In the genomic region with DNA sequence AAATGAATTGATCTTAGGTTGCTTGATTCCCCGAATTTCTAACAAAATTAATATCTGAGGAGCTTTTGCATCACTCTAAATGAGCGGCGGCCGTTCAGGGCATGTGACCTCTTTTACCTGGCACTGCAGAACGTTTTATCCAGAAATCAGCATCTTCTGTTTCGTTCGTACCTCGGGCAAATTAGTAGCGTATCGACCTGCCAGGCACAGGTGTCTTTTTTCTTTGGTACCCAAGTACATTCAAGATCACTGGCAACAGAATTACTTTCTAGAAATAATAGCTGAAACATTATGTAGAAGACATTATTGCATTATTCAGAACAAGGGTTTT, we compare ENCODE assay signal across 8 cellular contexts. TPM values are rescaled to one million over a fixed set of nuclear protein-coding genes. Genes with fewer than 3 reads are reported as not detected.
DNase-seq lines count a peak whose midpoint lies in the region.

No MANE protein-coding gene starts in this region.

- H3K27ac ChIP-seq in layer of hippocampus (ENCODE audit: low read depth, low read length) (peak overlapping the region; percentile 84), thymus (ENCODE audit: low read depth) (no peak overlapping the region)

- peaks cover 3% of the 10 kb centered on the region for H3K4me1 ChIP-seq in thymus (ENCODE audit: control insufficient read depth, insufficient read depth, low read length)

- peaks cover 77% of the 10 kb centered on the region for H3K4me1 Mint-ChIP-seq in activated T-cell treated with anti-CD3 and anti-CD28 coated beads, Interleukin-2, amount 50 U/mL, for 24 hours (ENCODE audit: low read depth)
- H3K4me1 Mint-ChIP-seq in activated naive CD8-positive, alpha-beta T cell treated with anti-CD3 and anti-CD28 coated beads for 36 hours, result peaks cover 73% of the 10 kb centered on the region

- no peak for DNase-seq in activated T-cell treated with anti-CD3 and anti-CD28 coated beads, Interleukin-2, amount 50 U/mL, for 24 hours
- DNase-seq in activated T-cell treated with anti-CD3 and anti-CD28 coated beads, Interleukin-2, amount 50 U/mL, for 48 hours, result no peak
- no peak for DNase-seq in activated naive CD8-positive, alpha-beta T cell treated with anti-CD3 and anti-CD28 coated beads for 36 hours
- no peak for DNase-seq in LoVo (ENCODE audit: low spot score)
- DNase-seq in SW480 (ENCODE audit: low spot score), result no peak
- DNase-seq in ecto neural progenitor cell (ENCODE audit: low spot score), result no peak

- no peaks in the 10 kb centered on the region for H3K9me3 ChIP-seq in thymus (ENCODE audit: control insufficient read depth)

- 29% methylated on average over 10 of the region's 10 CpGs for WGBS in thymus

- no peaks in the 10 kb centered on the region for H3K27me3 ChIP-seq in layer of hippocampus (ENCODE audit: control insufficient read depth, insufficient read depth, low read length)
- no peaks in the 10 kb centered on the region for H3K27me3 ChIP-seq in thymus (ENCODE audit: control insufficient read depth, insufficient read depth)

- no peaks in the 10 kb centered on the region for H3K27me3 Mint-ChIP-seq in activated T-cell treated with anti-CD3 and anti-CD28 coated beads, Interleukin-2, amount 50 U/mL, for 24 hours
- no peaks in the 10 kb centered on the region for H3K27me3 Mint-ChIP-seq in activated naive CD8-positive, alpha-beta T cell treated with anti-CD3 and anti-CD28 coated beads for 36 hours

- H3K4me3 ChIP-seq in thymus (ENCODE audit: low read length), result peak overlapping the region; percentile 91

- peak overlapping the region; percentile 92 for H3K27ac Mint-ChIP-seq in activated T-cell treated with anti-CD3 and anti-CD28 coated beads, Interleukin-2, amount 50 U/mL, for 24 hours
- H3K27ac Mint-ChIP-seq in activated naive CD8-positive, alpha-beta T cell treated with anti-CD3 and anti-CD28 coated beads for 36 hours, result peak overlapping the region; percentile 89

- peaks cover 9% of the 10 kb centered on the region for H3K36me3 Mint-ChIP-seq in activated T-cell treated with anti-CD3 and anti-CD28 coated beads, Interleukin-2, amount 50 U/mL, for 24 hours (ENCODE audit: low read depth)
- peaks cover 4% of the 10 kb centered on the region for H3K36me3 Mint-ChIP-seq in activated naive CD8-positive, alpha-beta T cell treated with anti-CD3 and anti-CD28 coated beads for 36 hours

- peak overlapping the region; percentile 86 for H3K4me3 Mint-ChIP-seq in activated T-cell treated with anti-CD3 and anti-CD28 coated beads, Interleukin-2, amount 50 U/mL, for 24 hours
- H3K4me3 Mint-ChIP-seq in activated naive CD8-positive, alpha-beta T cell treated with anti-CD3 and anti-CD28 coated beads for 36 hours, result peak overlapping the region; percentile 89

- H3K36me3 ChIP-seq in thymus (ENCODE audit: control insufficient read depth, insufficient read depth), result no peaks in the 10 kb centered on the region

- no peaks in the 10 kb centered on the region for H3K9me3 Mint-ChIP-seq in activated T-cell treated with anti-CD3 and anti-CD28 coated beads, Interleukin-2, amount 50 U/mL, for 24 hours
- no peaks in the 10 kb centered on the region for H3K9me3 Mint-ChIP-seq in activated naive CD8-positive, alpha-beta T cell treated with anti-CD3 and anti-CD28 coated beads for 36 hours

RNA-seq across cellular contexts. Expression of gene KLHL2, which starts 0.9 kb away (rescaled TPM):
- total RNA-seq in activated naive CD8-positive, alpha-beta T cell treated with anti-CD3 and anti-CD28 coated beads for 36 hours, result 10 to 100 TPM; 23.7 to 28.0 TPM
- 29.3 TPM for polyA plus RNA-seq in thymus
